Comparison of ENCODE assay signal across 8 cellular contexts in genomic region chr15:96331141-96331941, GRCh38. TPM values are rescaled to one million over a fixed set of nuclear protein-coding genes. Genes with fewer than 3 reads are reported as not detected.
DNase-seq lines count a peak whose midpoint lies in the region; ATAC-seq, FAIRE-seq and TF ChIP-seq lines count a peak whose summit lies in the region.

No MANE protein-coding gene starts in this region.

- FAIRE-seq in GM12878 (lab: Jason Lieb, UNC), result no peak

- H3K4me2 ChIP-seq in GM12878 (ENCODE audit: control insufficient read depth, insufficient read depth), result peak overlapping the region; percentile 81

- H4K20me1 ChIP-seq in GM12878 (ENCODE audit: control insufficient read depth, insufficient read depth), result no peaks in the 10 kb centered on the region

- no peaks in the 10 kb centered on the region; the same call in 2 of the 3 replicates for H3K9me3 ChIP-seq in GM12878 (replicated peaks; ENCODE audit: control insufficient read depth, insufficient read depth, low read length)
- H3K9me3 ChIP-seq in thyroid gland, result no peaks in the 10 kb centered on the region

- intact Hi-C loops in GM12878 (cut with micrococcal nuclease; ENCODE audit: unreplicated experiment) (loop anchor here (5.0 kb wide), 1 partner anchor 199 kb away; no protein-coding TSS in a partner anchor), thyroid gland (cut with DNase I) (no loop called here)

- H3K27me3 ChIP-seq in GM12878 (replicated peaks in 1 of 2; ENCODE audit: control insufficient read depth in 2 of 2, insufficient read depth in 2 of 2, low read length in 1 of 2), result peaks cover 0 to 14% of the 10 kb centered on the region in 2 experiments; a peak in 1 of 4 replicates
- no peaks in the 10 kb centered on the region for H3K27me3 ChIP-seq in thyroid gland

- SMC1A ChIA-PET in GM12878 (lab: Charles Lee; ENCODE audit: uncharacterized antibody, unreplicated experiment), result interaction anchor here (0.6 to 7.4 kb wide), 11 partner anchors 10 to 1072 kb away, joined by 3 to 103 read pairs (median 3); no protein-coding TSS in a partner anchor

- H3K9ac ChIP-seq in GM12878 (ENCODE audit: control insufficient read depth, insufficient read depth, low read length), result no peak overlapping the region; the same call in 1 of the 2 replicates

- no peak for TF ChIP-seq POLR2A in GM12878 (IDR thresholded peaks at IDR 0.05; ENCODE audit: low read depth, low read length)
- TF ChIP-seq POLR2A in thyroid gland (IDR thresholded peaks at IDR 0.05), result no peak

- no peak for TF ChIP-seq RAD21 in GM12878 (IDR thresholded peaks at IDR 0.05; ENCODE audit: insufficient read depth, low read depth, low read length)

- 52% methylated on average over 36 of the region's 77 CpGs for WGBS in GM12878 (ENCODE audit: insufficient coverage, insufficient replicate concordance, low lambda C conversion rate, missing lambda C conversion rate)
- WGBS in thyroid gland, 2 donors, result 1 to 2% methylated on average over 28 to 35 of the region's 77 CpGs

- BruUV-seq in GM12878 (replicated peaks; lab: Mats Ljungman, UMichigan), result TSS peak; percentile 47

- no peaks in the 10 kb centered on the region for H3K36me3 ChIP-seq in GM12878 (ENCODE audit: control insufficient read depth in 2 of 2, insufficient read depth in 2 of 2, low read length in 1 of 2)
- peaks cover 15 to 28% of the 10 kb centered on the region in 2 donors for H3K36me3 ChIP-seq in thyroid gland

- no peak overlapping the region for H2AFZ ChIP-seq in GM12878 (ENCODE audit: control insufficient read depth, low read depth, low read length)

- in situ Hi-C loops in GM12878 (cut with MboI), result no loop called here

- CTCF ChIA-PET in GM12878 (lab: Yijun Ruan, JAX), result interaction anchor here (1.5 to 7.2 kb wide), 3 partner anchors 9 to 26 kb away, joined by 3 to 212 read pairs (median 76); no protein-coding TSS in a partner anchor

- POLR2A ChIA-PET in GM12878 (lab: Charles Lee), result interaction anchor here (1.0 to 7.4 kb wide), 9 partner anchors 10 to 915 kb away, joined by 3 to 163 read pairs (median 4); no protein-coding TSS in a partner anchor

- no peak for ATAC-seq in GM12878
- ATAC-seq in left lobe of liver, result no peak
- ATAC-seq in GM18868 (IDR thresholded peaks at IDR 0.05; ENCODE audit: unreplicated experiment), result no peak
- no peak for ATAC-seq in GM18909 (IDR thresholded peaks at IDR 0.05; ENCODE audit: poor library complexity, unreplicated experiment)

- no peak for TF ChIP-seq CTCF in GM12878 (IDR thresholded peaks at IDR 0.05 in 2 of 3, conservative IDR thresholded peaks at IDR 0.05 in 1 of 3; ENCODE audit: control insufficient read depth in 2 of 3, extremely low read depth in 1 of 3, insufficient read depth in 1 of 3, low read depth in 3 of 3, low read length in 3 of 3)
- no peak for TF ChIP-seq CTCF in thyroid gland (IDR thresholded peaks at IDR 0.05)

- H3K27ac ChIP-seq in GM12878 (ENCODE audit: control insufficient read depth, insufficient read depth) (no peak overlapping the region), thyroid gland (peak overlapping the region; percentile 74 to 97 (median 91))

- H3K4me3 ChIP-seq in GM12878 (0 out of 2 replicates have a peak overlapping the region, but pooled peaks have one; percentile 36), thyroid gland (replicated peaks in 1 of 3) (peak overlapping the region; percentile 28 to 74 (median 35))

- H3K4me1 ChIP-seq in GM12878 (ENCODE audit: control insufficient read depth, insufficient read depth, low read length) (peaks cover 6% of the 10 kb centered on the region; the same call in 1 of the 2 replicates), thyroid gland (peaks cover 9 to 20% of the 10 kb centered on the region in 2 donors)

- H3K79me2 ChIP-seq in GM12878 (ENCODE audit: control insufficient read depth, insufficient read depth, low read length), result no peaks in the 10 kb centered on the region; the same call in 1 of the 2 replicates

- DNase-seq in Daoy (ENCODE audit: low read depth), result peak; percentile 59
- peak; percentile 66 for DNase-seq in HT-29 (ENCODE audit: low spot score)
- DNase-seq in GM12878 (ENCODE audit: low read depth, low spot score), result no peak
- peak; percentile 52 for DNase-seq in left lobe of liver (ENCODE audit: low spot score)
- DNase-seq in thyroid gland, result peak; percentile 41 to 45
- DNase-seq in medulla oblongata (ENCODE audit: extremely low spot score), result no peak

- TF ChIP-seq EP300 in GM12878 (IDR thresholded peaks at IDR 0.05; ENCODE audit: borderline replicate concordance in 1 of 2, control insufficient read depth in 1 of 2, low read depth in 2 of 2, low read length in 2 of 2), result no peak

- RAD21 ChIA-PET in GM12878 (lab: Charles Lee; ENCODE audit: unreplicated experiment), result interaction anchor here (1.0 to 7.6 kb wide), 6 partner anchors 9 to 914 kb away, joined by 3 to 252 read pairs (median 5); no protein-coding TSS in a partner anchor

TF ChIP-seq in GM12878, 131 proteins besides CTCF, POLR2A, EP300 and RAD21 (continues in another document):
- 0 out of 2 replicates have a peak, but pooled peaks have one; percentile 32 for TF ChIP-seq HDGF (IDR thresholded peaks at IDR 0.05)
- no peak for TF ChIP-seq YY1 (IDR thresholded peaks at IDR 0.05; ENCODE audit: low read depth, low read length)
- TF ChIP-seq SUPT20H (IDR thresholded peaks at IDR 0.05; ENCODE audit: borderline replicate concordance, control insufficient read depth, low read depth, low read length), result no peak
- peak; percentile 66 for TF ChIP-seq MLLT1 (IDR thresholded peaks at IDR 0.05)
- TF ChIP-seq NFXL1 (IDR thresholded peaks at IDR 0.05; ENCODE audit: borderline replicate concordance), result peak; percentile 81
- 0 out of 2 replicates have a peak, but pooled peaks have one; percentile 27 for TF ChIP-seq DPF2 (IDR thresholded peaks at IDR 0.05)
- no peak for TF ChIP-seq ZBED1 (IDR thresholded peaks at IDR 0.05; ENCODE audit: borderline replicate concordance)
- no peak for TF ChIP-seq TBL1XR1 (IDR thresholded peaks at IDR 0.05; ENCODE audit: low read depth, low read length)
- TF ChIP-seq NBN (IDR thresholded peaks at IDR 0.05), result peak; percentile 44; the same call in 1 of the 2 replicates
- no peak for TF ChIP-seq BCLAF1 (IDR thresholded peaks at IDR 0.05)
- TF ChIP-seq RAD51 (IDR thresholded peaks at IDR 0.05), result no peak
- TF ChIP-seq ZSCAN29 (IDR thresholded peaks at IDR 0.05), result no peak

RNA-seq across cellular contexts. Expression of gene NR2F2, which starts 0.8 kb away (rescaled TPM):
- 12.4 and 14.1 TPM in 2 replicates for total RNA-seq in Daoy (2014; rRNA removed; shearing (Covaris generic))
- 12.6 and 14.0 TPM in 2 replicates for total RNA-seq in HT-29 (2014; rRNA removed; shearing (Covaris generic))
- total RNA-seq in GM12878 (2013; cell fraction: nucleolus; rRNA removed), result 21.4 and 23.4 TPM in 2 replicates
- 0.82 and 1.1 TPM in 2 replicates for total RNA-seq in GM12878 (2014; rRNA removed)
- 1.7 and 1.9 TPM in 2 replicates for total RNA-seq in GM12878 (2014; rRNA removed; fragmentation: Illumina TruSeq; extraction: Trizol)
- 9.4 and 10.1 TPM in 2 replicates for total RNA-seq in GM12878 (2021)
- 0.34 TPM for polyA plus RNA-seq in GM12878 (2011; ENCODE audit: low read depth)
- 8.7 and 10.0 TPM in 2 replicates for polyA plus RNA-seq in GM12878 (2011; rRNA removed)
- 13.9 and 14.3 TPM in 2 replicates for polyA plus RNA-seq in GM12878 (2011; cell fraction: cytosol; rRNA removed)
- 14.0 and 17.0 TPM in 2 replicates for polyA plus RNA-seq in GM12878 (2011; cell fraction: nucleus; rRNA removed)
- 2.4 and 2.6 TPM in 2 replicates for polyA plus RNA-seq in GM12878 (2012)
- polyA plus RNA-seq in GM12878 (2014; fragmentation: Illumina TruSeq; extraction: Trizol), result 6.9 TPM in 2 replicates
- polyA plus RNA-seq in GM12878 (2014; fragmentation: Nextera tagmentation; extraction: Ambion mirVana), result 1 to 10 TPM; 2.3 to 3.2 TPM
- 3.7 and 6.6 TPM in 2 replicates for polyA plus RNA-seq in GM12878 (2014; rRNA removed)
- 1 to 10 TPM; 1.8 to 3.1 TPM for polyA plus RNA-seq in GM12878 (2016; fragmentation: Nextera tagmentation; extraction: Ambion mirVana)
- polyA minus RNA-seq in GM12878 (2011; rRNA and poly(A)+ RNA removed), result 7.2 and 11.2 TPM in 2 replicates
- polyA minus RNA-seq in GM12878 (2011; cell fraction: cytosol; rRNA and poly(A)+ RNA removed), result 12.4 and 19.1 TPM in 2 replicates
- 9.9 and 15.4 TPM in 2 replicates for polyA minus RNA-seq in GM12878 (2011; cell fraction: nucleus; rRNA and poly(A)+ RNA removed)
- total RNA-seq in left lobe of liver, result 37.0 TPM
- total RNA-seq in thyroid gland, result 10 to 100 TPM; 18.3 to 30.2 (median 20.4) TPM

Comparison
In these comparisons a context has a peak if more than half of its experiments do, and no peak if none do; other contexts are left out.
1. DNase-seq: peak in Daoy (single experiment), HT-29 (single experiment), left lobe of liver (single experiment) and thyroid gland (2 of 2); none in GM12878 (single experiment) and medulla oblongata (single experiment).